In genomic region chr3:195060217-195060481, GRCh38 we compare ENCODE assay signal across 26 cellular contexts.
"Had no signal": no experiment of that assay in that cellular context is flagged by ENCODE, and none has a peak within 500 bp of the region (broad histone marks: within the 10 kb centered on the region; RNA-seq: fewer than 3 reads in every experiment).

No MANE protein-coding gene starts in this region.

- H3K36me3 ChIP-seq: ascending aorta, WERI-Rb-1 had no signal

- H3K27me3 ChIP-seq: ascending aorta had no signal

- H3K27ac ChIP-seq: ascending aorta, WERI-Rb-1 had no signal

- H3K4me1 ChIP-seq: ascending aorta had no signal

- ATAC-seq: activated CD4-positive, alpha-beta T cell treated with anti-CD3 and anti-CD28 coated beads for 36 hours; activated CD4-positive, CD25-positive, alpha-beta regulatory T cell treated with anti-CD3 and anti-CD28 coated beads, Interleukin-2, amount 50 U/mL, for 24 hours; activated CD8-positive, alpha-beta memory T cell treated with anti-CD3 and anti-CD28 coated beads, Interleukin-2, amount 10 ng/mL, durations not matched to agents 7 days and 5 days; activated CD8-positive, alpha-beta T cell treated with anti-CD3 and anti-CD28 coated beads, Interleukin-2, amount 10 ng/mL, durations not matched to agents 7 days and 5 days; activated naive CD8-positive, alpha-beta T cell treated with anti-CD3 and anti-CD28 coated beads, Interleukin-2, amount 50 U/mL, for 24 hours had no signal

- DNase-seq: activated CD4-positive, alpha-beta memory T cell treated with anti-CD3 and anti-CD28 coated beads, Interleukin-2, amount 10 ng/mL, durations not matched to agents 7 days and 5 days; activated CD4-positive, alpha-beta T cell treated with anti-CD3 and anti-CD28 coated beads for 1 hour; activated CD4-positive, alpha-beta T cell treated with anti-CD3 and anti-CD28 coated beads for 36 hours; activated CD4-positive, alpha-beta T cell treated with anti-CD3 and anti-CD28 coated beads for 48 hours; activated CD4-positive, alpha-beta T cell treated with anti-CD3 and anti-CD28 coated beads, Interleukin-2, amount 10 ng/mL, durations not matched to agents 7 days and 5 days; activated CD4-positive, alpha-beta T cell treated with anti-CD3 and anti-CD28 coated beads, Interleukin-2, amount 50 U/mL, for 48 hours; activated CD4-positive, CD25-positive, alpha-beta regulatory T cell; activated CD8-positive, alpha-beta memory T cell treated with anti-CD3 and anti-CD28 coated beads for 24 hours; activated CD8-positive, alpha-beta memory T cell treated with anti-CD3 and anti-CD28 coated beads, Interleukin-2, amount 10 ng/mL, durations not matched to agents 7 days and 5 days; activated CD8-positive, alpha-beta memory T cell treated with anti-CD3 and anti-CD28 coated beads, Interleukin-2, amount 50 U/mL, for 48 hours; activated CD8-positive, alpha-beta T cell treated with anti-CD3 and anti-CD28 coated beads, Interleukin-2, amount 10 ng/mL, durations not matched to agents 7 days and 5 days; activated effector memory CD4-positive, alpha-beta T cell treated with Interleukin-2 at 50 U/mL for 16 hours; activated gamma-delta T cell; activated naive CD4-positive, alpha-beta T cell treated with anti-CD3 and anti-CD28 coated beads, Interleukin-2, amount 10 ng/mL, durations not matched to agents 7 days and 5 days; activated naive CD4-positive, alpha-beta T cell treated with Interleukin-2 at 50 U/mL for 16 hours; activated naive CD8-positive, alpha-beta T cell treated with anti-CD3 and anti-CD28 coated beads, Interleukin-2, amount 10 ng/mL, durations not matched to agents 7 days and 5 days; activated naive CD8-positive, alpha-beta T cell treated with anti-CD3 and anti-CD28 coated beads, Interleukin-2, amount 50 U/mL, for 24 hours; activated T-cell treated with anti-CD3 and anti-CD28 coated beads, Interleukin-2, amount 50 U/mL, for 24 hours; activated T-cell treated with anti-CD3 and anti-CD28 coated beads, Interleukin-2, amount 50 U/mL, for 48 hours; central memory CD4-positive, alpha-beta T cell; T-helper 1 cell; T-helper 2 cell; T-helper 9 cell; WERI-Rb-1 had no signal

- H3K9me3 ChIP-seq: ascending aorta had no signal

- H3K4me3 ChIP-seq: ascending aorta had no signal
